17 cellular contexts compared by ENCODE assay signal in the genomic region with DNA sequence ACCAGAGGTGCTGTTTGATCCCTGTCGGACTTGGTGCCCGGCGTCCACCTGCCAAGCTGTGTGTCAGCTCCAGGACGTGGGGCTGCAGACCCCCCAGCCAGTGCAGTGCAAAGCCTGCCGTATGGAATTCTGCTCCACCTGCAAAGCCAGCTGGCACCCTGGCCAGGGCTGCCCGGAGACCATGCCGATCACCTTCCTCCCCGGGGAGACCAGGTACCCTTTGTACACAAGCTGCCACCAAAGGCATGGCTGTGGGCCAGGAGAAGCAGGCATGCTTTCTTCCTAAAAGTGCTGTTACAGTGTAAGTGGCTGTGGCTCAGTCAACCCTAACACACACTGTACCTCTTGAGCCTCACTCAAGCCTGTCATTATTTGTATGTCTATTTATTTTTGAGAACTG.
DNase-seq lines count a peak whose midpoint lies in the region; ATAC-seq and TF ChIP-seq lines count a peak whose summit lies in the region.
"Had no signal": no experiment of that assay in that cellular context is flagged by ENCODE, and none has a peak within 500 bp of the region (broad histone marks: within the 10 kb centered on the region; RNA-seq: fewer than 3 reads in every experiment).

No MANE protein-coding gene starts in this region.

- DNase-seq in NCI-H1436 (lab: John Stamatoyannopoulos, UW): peak; percentile 25
- no peak for DNase-seq in NCI-H1436 treated with DMSO at 0.1 percent for 48 hours (lab: John Stamatoyannopoulos, UW)
- DNase-seq in DMS79 treated with DMSO at 0.1 percent for 48 hours (lab: John Stamatoyannopoulos, UW): peak; percentile 95
- no peak for DNase-seq in central memory CD8-positive, alpha-beta T cell (ENCODE audit: low spot score in 2 of 2)
- no peak for DNase-seq in NCI-H748 (lab: John Stamatoyannopoulos, UW; ENCODE audit: unreplicated experiment)
- DNase-seq: COR-L47, DMS153, GM23248, HFFc6, NCI-H2081, NCI-H446 treated with DMSO at 0.1 percent for 48 hours, SIG-M5 had no signal

- peaks cover 68% of the 10 kb centered on the region for H3K4me1 ChIP-seq in parathyroid adenoma

- H3K4me1 Mint-ChIP-seq in central memory CD8-positive, alpha-beta T cell: peaks cover 5% of the 10 kb centered on the region
- H3K4me1 Mint-ChIP-seq in activated T-helper 17 cell treated with anti-CD3 and anti-CD28 coated beads, Interleukin-2, amount 50 U/mL, for 72 hours: no peaks in the 10 kb centered on the region

- H3K4me2 ChIP-seq in parathyroid adenoma (ENCODE audit: low read length): no peak overlapping the region
- H3K4me2 ChIP-seq: KMS-11 had no signal

- H3K27ac Mint-ChIP-seq in central memory CD8-positive, alpha-beta T cell (ENCODE audit: low read depth): peak overlapping the region; percentile 46
- no peak overlapping the region for H3K27ac Mint-ChIP-seq in activated T-helper 17 cell treated with anti-CD3 and anti-CD28 coated beads, Interleukin-2, amount 50 U/mL, for 72 hours
- H3K27ac Mint-ChIP-seq: HFFc6 had no signal

- H3K27me3 ChIP-seq in parathyroid adenoma (ENCODE audit: control insufficient read depth, insufficient read depth, low read length): no peaks in the 10 kb centered on the region

- H3K79me2 ChIP-seq in parathyroid adenoma: peaks cover 29% of the 10 kb centered on the region

- H3K27ac ChIP-seq in parathyroid adenoma: peak overlapping the region; percentile 86
- H3K27ac ChIP-seq: C4-2B, GM23248, KMS-11 had no signal

- H3K4me3 ChIP-seq in parathyroid adenoma (ENCODE audit: low read depth, low read length): no peak overlapping the region
- H3K4me3 ChIP-seq: GM23248 had no signal

- H3K36me3 ChIP-seq in parathyroid adenoma (ENCODE audit: control insufficient read depth, insufficient read depth, low read length): no peaks in the 10 kb centered on the region

- no peak for TF ChIP-seq CTCF in parathyroid adenoma (IDR thresholded peaks at IDR 0.05)

- no peak overlapping the region for H3K9ac ChIP-seq in parathyroid adenoma
- H3K9ac ChIP-seq: GM23248, KMS-11 had no signal

- ATAC-seq in central memory CD8-positive, alpha-beta T cell (replicated peaks; ENCODE audit: extremely low read depth, poor library complexity, severe bottlenecking): no peak
- ATAC-seq in HG03469 (IDR thresholded peaks at IDR 0.05; ENCODE audit: unreplicated experiment): no peak
- no peak for ATAC-seq in activated T-helper 17 cell treated with anti-CD3 and anti-CD28 coated beads, Interleukin-2, amount 50 U/mL, for 72 hours (replicated peaks)

- no peaks in the 10 kb centered on the region for H3K9me3 Mint-ChIP-seq in central memory CD8-positive, alpha-beta T cell
- H3K9me3 Mint-ChIP-seq in activated T-helper 17 cell treated with anti-CD3 and anti-CD28 coated beads, Interleukin-2, amount 50 U/mL, for 72 hours: no peaks in the 10 kb centered on the region

- H3K27me3 Mint-ChIP-seq in central memory CD8-positive, alpha-beta T cell: no peaks in the 10 kb centered on the region
- H3K27me3 Mint-ChIP-seq in activated T-helper 17 cell treated with anti-CD3 and anti-CD28 coated beads, Interleukin-2, amount 50 U/mL, for 72 hours: no peaks in the 10 kb centered on the region

- no peak overlapping the region for H3K4me3 Mint-ChIP-seq in central memory CD8-positive, alpha-beta T cell
- no peak overlapping the region for H3K4me3 Mint-ChIP-seq in activated T-helper 17 cell treated with anti-CD3 and anti-CD28 coated beads, Interleukin-2, amount 50 U/mL, for 72 hours
- H3K4me3 Mint-ChIP-seq: HFFc6 had no signal

- H2AFZ ChIP-seq in parathyroid adenoma: no peak overlapping the region
- H2AFZ ChIP-seq: GM23248 had no signal

- H3K36me3 Mint-ChIP-seq in central memory CD8-positive, alpha-beta T cell (ENCODE audit: insufficient read depth): peaks cover 31% of the 10 kb centered on the region
- peaks cover 83% of the 10 kb centered on the region for H3K36me3 Mint-ChIP-seq in activated T-helper 17 cell treated with anti-CD3 and anti-CD28 coated beads, Interleukin-2, amount 50 U/mL, for 72 hours (ENCODE audit: low read depth)

- H3K9me3 ChIP-seq in parathyroid adenoma (ENCODE audit: control insufficient read depth, low read length): no peaks in the 10 kb centered on the region

Comparison
In these comparisons a context has a peak if more than half of its experiments do, and no peak if none do; other contexts are left out.
1. DNase-seq: peak in NCI-H1436 (single experiment) and DMS79 treated with DMSO at 0.1 percent for 48 hours (single experiment); none in NCI-H1436 treated with DMSO at 0.1 percent for 48 hours (single experiment), central memory CD8-positive, alpha-beta T cell (0 of 2) and NCI-H748 (single experiment).